ENCODE assay signal across 8 cellular contexts in the genomic region with DNA sequence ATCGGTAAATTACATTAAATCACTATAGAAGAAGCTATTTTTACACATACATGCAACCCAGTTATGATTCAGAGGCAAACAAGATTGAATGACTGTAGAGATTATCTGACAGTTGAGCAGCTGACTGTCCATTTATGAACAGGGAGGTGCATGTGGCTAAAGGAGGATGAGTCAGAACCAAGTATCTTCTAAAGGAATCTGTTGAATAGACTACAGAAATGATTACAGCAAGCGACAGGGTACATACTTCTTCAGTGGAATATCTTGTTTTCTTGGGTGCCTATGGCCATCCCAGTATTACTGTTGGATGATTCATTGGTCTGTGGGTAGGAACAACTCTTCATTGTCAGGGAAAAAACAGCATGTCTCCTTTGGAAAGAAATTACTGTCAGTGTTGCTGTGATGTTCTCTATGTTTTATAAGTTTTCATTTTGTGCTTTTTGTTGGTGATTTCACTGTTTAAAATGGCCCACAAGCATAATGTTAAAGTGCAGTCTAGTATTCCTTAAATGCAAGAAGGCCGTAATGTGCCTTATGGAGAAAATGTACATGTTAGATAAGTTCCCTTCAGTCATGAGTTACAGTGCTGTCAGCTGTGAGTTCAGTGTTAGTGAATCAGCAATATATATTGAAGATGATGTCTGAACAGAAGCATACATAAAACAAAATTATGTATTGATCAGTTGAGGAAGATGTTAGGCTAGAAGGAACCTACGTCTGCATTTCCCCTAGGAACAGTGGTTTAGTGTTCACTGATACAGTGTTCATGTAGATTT. TPM values are rescaled to one million over a fixed set of nuclear protein-coding genes. Genes with fewer than 3 reads are reported as not detected.
DNase-seq lines count a peak whose midpoint lies in the region; ATAC-seq lines count a peak whose summit lies in the region.

No MANE protein-coding gene starts in this region.

- in situ Hi-C loops in G401 (cut with HindIII; ENCODE audit: low sequenced_read_pairs), result no loop called here

- DNase-seq in activated T-cell treated with anti-CD3 and anti-CD28 coated beads, Interleukin-2, amount 50 U/mL, for 72 hours, result peak; percentile 35 to 49
- DNase-seq in activated T-cell treated with anti-CD3 and anti-CD28 coated beads for 4 hours (no peak), OCI-M1 (lab: John Stamatoyannopoulos, UW) (peak; percentile 66), epidermal melanocyte (ENCODE audit: insufficient read length, low spot score) (peak; percentile 71), G401 (ENCODE audit: low spot score) (no peak), NCI-H524 (lab: John Stamatoyannopoulos, UW) (no peak)
- no peak for DNase-seq in stimulated activated naive B cell treated with anti-CD40 and anti-IgM and Interleukin-4, amounts not matched to agents 10 μg/mL and 1 μg/mL and 100 μg/mL, for 72 hours
- no peak for DNase-seq in NK-92 treated with Interleukin-12 subunit alpha and Interleukin-12 subunit beta, amount 100 ng/mL, for 24 hours (lab: John Stamatoyannopoulos, UW)

- H3K9me3 Mint-ChIP-seq in activated T-cell treated with anti-CD3 and anti-CD28 coated beads, Interleukin-2, amount 50 U/mL, for 72 hours, result no peaks in the 10 kb centered on the region
- no peaks in the 10 kb centered on the region for H3K9me3 Mint-ChIP-seq in stimulated activated naive B cell treated with anti-CD40 and anti-IgM and Interleukin-4, amounts not matched to agents 10 μg/mL and 1 μg/mL and 100 μg/mL, for 72 hours

- peaks cover 64% of the 10 kb centered on the region for H3K4me1 Mint-ChIP-seq in activated T-cell treated with anti-CD3 and anti-CD28 coated beads, Interleukin-2, amount 50 U/mL, for 72 hours (ENCODE audit: low read depth)
- H3K4me1 Mint-ChIP-seq in stimulated activated naive B cell treated with anti-CD40 and anti-IgM and Interleukin-4, amounts not matched to agents 10 μg/mL and 1 μg/mL and 100 μg/mL, for 72 hours, result peaks cover 20 to 56% of the 10 kb centered on the region in 2 donors

- H3K36me3 Mint-ChIP-seq in activated T-cell treated with anti-CD3 and anti-CD28 coated beads, Interleukin-2, amount 50 U/mL, for 72 hours (ENCODE audit: insufficient read depth in 2 of 2), result peaks cover 7 to 26% of the 10 kb centered on the region in 2 donors
- peaks cover 9 to 32% of the 10 kb centered on the region in 2 donors for H3K36me3 Mint-ChIP-seq in stimulated activated naive B cell treated with anti-CD40 and anti-IgM and Interleukin-4, amounts not matched to agents 10 μg/mL and 1 μg/mL and 100 μg/mL, for 72 hours

- peak; percentile 86 to 89 for ATAC-seq in activated T-cell treated with anti-CD3 and anti-CD28 coated beads, Interleukin-2, amount 50 U/mL, for 72 hours (replicated peaks in 1 of 2)
- ATAC-seq in stimulated activated naive B cell treated with anti-CD40 and anti-IgM and Interleukin-4, amounts not matched to agents 10 μg/mL and 1 μg/mL and 100 μg/mL, for 72 hours (replicated peaks), result peak; percentile 42 to 73

- H3K27ac Mint-ChIP-seq in activated T-cell treated with anti-CD3 and anti-CD28 coated beads, Interleukin-2, amount 50 U/mL, for 72 hours, result peak overlapping the region; percentile 98
- no peak overlapping the region for H3K27ac Mint-ChIP-seq in stimulated activated naive B cell treated with anti-CD40 and anti-IgM and Interleukin-4, amounts not matched to agents 10 μg/mL and 1 μg/mL and 100 μg/mL, for 72 hours

- peak overlapping the region; percentile 77 to 78 for H3K4me3 Mint-ChIP-seq in activated T-cell treated with anti-CD3 and anti-CD28 coated beads, Interleukin-2, amount 50 U/mL, for 72 hours
- no peak overlapping the region for H3K4me3 Mint-ChIP-seq in stimulated activated naive B cell treated with anti-CD40 and anti-IgM and Interleukin-4, amounts not matched to agents 10 μg/mL and 1 μg/mL and 100 μg/mL, for 72 hours

- no peaks in the 10 kb centered on the region for H3K27me3 Mint-ChIP-seq in activated T-cell treated with anti-CD3 and anti-CD28 coated beads, Interleukin-2, amount 50 U/mL, for 72 hours (ENCODE audit: low read depth)
- no peaks in the 10 kb centered on the region for H3K27me3 Mint-ChIP-seq in stimulated activated naive B cell treated with anti-CD40 and anti-IgM and Interleukin-4, amounts not matched to agents 10 μg/mL and 1 μg/mL and 100 μg/mL, for 72 hours

RNA-seq across cellular contexts. Expression of a gene that starts 27.0 kb away (rescaled TPM):
- total RNA-seq in activated T-cell treated with anti-CD3 and anti-CD28 coated beads, Interleukin-2, amount 50 U/mL, for 72 hours, result 100 to 1,000 TPM; 106 to 133 TPM
- total RNA-seq in G401 (2014; rRNA removed; shearing (Covaris generic)), result 17.0 and 40.9 TPM in 2 replicates

RNA-seq across cellular contexts. Expression of a gene that starts 53.8 kb away (rescaled TPM):
- total RNA-seq in activated T-cell treated with anti-CD3 and anti-CD28 coated beads, Interleukin-2, amount 50 U/mL, for 72 hours, result 10 to 100 TPM; 14.8 to 18.2 TPM
- 35.3 and 40.9 TPM in 2 replicates for total RNA-seq in G401 (2014; rRNA removed; shearing (Covaris generic))

Comparison
In these comparisons a context has a peak if more than half of its experiments do, and no peak if none do; other contexts are left out.
1. DNase-seq: peak in activated T-cell treated with anti-CD3 and anti-CD28 coated beads, Interleukin-2, amount 50 U/mL, for 72 hours (2 of 2), OCI-M1 (single experiment) and epidermal melanocyte (single experiment); none in activated T-cell treated with anti-CD3 and anti-CD28 coated beads for 4 hours (single experiment), stimulated activated naive B cell treated with anti-CD40 and anti-IgM and Interleukin-4, amounts not matched to agents 10 μg/mL and 1 μg/mL and 100 μg/mL, for 72 hours (single experiment), NK-92 treated with Interleukin-12 subunit alpha and Interleukin-12 subunit beta, amount 100 ng/mL, for 24 hours (single experiment), G401 (single experiment) and NCI-H524 (0 of 2).
2. H3K4me3 Mint-ChIP-seq: peak in activated T-cell treated with anti-CD3 and anti-CD28 coated beads, Interleukin-2, amount 50 U/mL, for 72 hours (2 of 2); none in stimulated activated naive B cell treated with anti-CD40 and anti-IgM and Interleukin-4, amounts not matched to agents 10 μg/mL and 1 μg/mL and 100 μg/mL, for 72 hours (0 of 2).